Comparison of ENCODE assay signal across 8 cellular contexts in genomic region chr19:50147462-50148423, GRCh38. TPM values are rescaled to one million over a fixed set of nuclear protein-coding genes. Genes with fewer than 3 reads are reported as not detected.
DNase-seq lines count a peak whose midpoint lies in the region; ATAC-seq and TF ChIP-seq lines count a peak whose summit lies in the region.

No MANE protein-coding gene starts in this region.

- H2AFZ ChIP-seq in trophoblast cell (ENCODE audit: insufficient read depth, low read length, poor library complexity): peak overlapping the region; percentile 89

- no peak overlapping the region for H3K18ac ChIP-seq in trophoblast cell (ENCODE audit: low read length)

- H3K4me1 ChIP-seq in adipocyte (ENCODE audit: control insufficient read depth, insufficient read depth, low read length) (peaks cover 3% of the 10 kb centered on the region), cardiac muscle cell (ENCODE audit: low read depth) (no peaks in the 10 kb centered on the region), trophoblast cell (ENCODE audit: control insufficient read depth in 1 of 2, insufficient read depth in 2 of 2, low read length in 2 of 2) (no peaks in the 10 kb centered on the region), thymus (ENCODE audit: control insufficient read depth, insufficient read depth, low read length) (no peaks in the 10 kb centered on the region)

- H3K79me1 ChIP-seq in trophoblast cell (ENCODE audit: low read length): no peaks in the 10 kb centered on the region

- H3K4me2 ChIP-seq in trophoblast cell (ENCODE audit: low read length): peak overlapping the region; percentile 93

- H3K27me3 ChIP-seq in adipocyte (replicated peaks; ENCODE audit: control insufficient read depth, insufficient read depth, low read length) (peaks cover 4% of the 10 kb centered on the region), cardiac muscle cell (no peaks in the 10 kb centered on the region), trophoblast cell (ENCODE audit: insufficient read depth, low read length) (no peaks in the 10 kb centered on the region), thymus (ENCODE audit: control insufficient read depth, insufficient read depth) (no peaks in the 10 kb centered on the region)

- H3K27ac ChIP-seq in cardiac muscle cell: peak overlapping the region; percentile 9
- no peak overlapping the region for H3K27ac ChIP-seq in trophoblast cell (ENCODE audit: low read depth, low read length)
- peak overlapping the region; percentile 49 for H3K27ac ChIP-seq in thymus (ENCODE audit: low read depth)

- no CpG with 5 or more reads among the region's 52 CpGs for WGBS in trophoblast cell (ENCODE audit: extremely low coverage, insufficient coverage, insufficient read length)
- WGBS in thymus: 2% methylated on average over 52 of the region's 52 CpGs

- no peaks in the 10 kb centered on the region for H3K79me2 ChIP-seq in trophoblast cell (ENCODE audit: control insufficient read depth, insufficient read depth, low read length, poor library complexity)

- H3K23ac ChIP-seq in trophoblast cell (ENCODE audit: low read length): no peak overlapping the region

- peaks cover 7% of the 10 kb centered on the region for H3K9me3 ChIP-seq in adipocyte (ENCODE audit: control insufficient read depth, low read length)
- H3K9me3 ChIP-seq in cardiac muscle cell (ENCODE audit: low read depth): no peaks in the 10 kb centered on the region
- H3K9me3 ChIP-seq in trophoblast cell (ENCODE audit: insufficient read depth, low read depth, low read length): no peaks in the 10 kb centered on the region
- no peaks in the 10 kb centered on the region for H3K9me3 ChIP-seq in thymus (ENCODE audit: control insufficient read depth)

- peak; percentile 65 for TF ChIP-seq CTCF in cardiac muscle cell (IDR thresholded peaks at IDR 0.05; ENCODE audit: low read depth, low read length)

- H4K91ac ChIP-seq in trophoblast cell (ENCODE audit: low read depth, low read length): no peak overlapping the region

- no peak overlapping the region for H2BK120ac ChIP-seq in trophoblast cell (ENCODE audit: insufficient read depth, low read length, poor library complexity)

- no peak overlapping the region for H2AK5ac ChIP-seq in trophoblast cell (ENCODE audit: low read length)

- H3K4me3 ChIP-seq in adipocyte (ENCODE audit: low read length) (peak overlapping the region; percentile 77), cardiac muscle cell (peak overlapping the region; percentile 60), trophoblast cell (ENCODE audit: low read depth, low read length) (peak overlapping the region; percentile 83), thymus (ENCODE audit: low read length) (peak overlapping the region; percentile 43)

- no peak for ATAC-seq in GM21786 (IDR thresholded peaks at IDR 0.05; ENCODE audit: unreplicated experiment)

- no peak overlapping the region for H2BK12ac ChIP-seq in trophoblast cell (ENCODE audit: low read length)

- DNase-seq in GM04504 (ENCODE audit: low read depth) (peak; percentile 19), MV-4-11 (lab: John Stamatoyannopoulos, UW) (peak; percentile 77), T-helper 1 cell (peak; percentile 17 to 68 (median 54)), adipocyte (ENCODE audit: low read depth) (peak; percentile 89), cardiac muscle cell (ENCODE audit: low read depth in 1 of 2, low spot score in 1 of 2) (peak; percentile 92), trophoblast cell (peak; percentile 89 to 95)

- H3K9ac ChIP-seq in adipocyte (ENCODE audit: low read length) (peak overlapping the region; percentile 8), trophoblast cell (ENCODE audit: low read length) (peak overlapping the region; percentile 1)

- H4K12ac ChIP-seq in trophoblast cell (ENCODE audit: low read depth, low read length): no peak overlapping the region

- no peak overlapping the region for H3K14ac ChIP-seq in trophoblast cell (ENCODE audit: low read length)

- no peaks in the 10 kb centered on the region for H3K36me3 ChIP-seq in adipocyte (ENCODE audit: control insufficient read depth, insufficient read depth, low read length, severe bottlenecking)
- no peaks in the 10 kb centered on the region for H3K36me3 ChIP-seq in cardiac muscle cell
- no peaks in the 10 kb centered on the region for H3K36me3 ChIP-seq in trophoblast cell (ENCODE audit: control insufficient read depth in 1 of 2, insufficient read depth in 2 of 2, low read length in 2 of 2)
- no peaks in the 10 kb centered on the region for H3K36me3 ChIP-seq in thymus (ENCODE audit: control insufficient read depth, insufficient read depth)

- no peak overlapping the region for H4K8ac ChIP-seq in trophoblast cell (ENCODE audit: low read depth, low read length)

- no peak overlapping the region for H2BK5ac ChIP-seq in trophoblast cell (ENCODE audit: low read depth, low read length, poor library complexity)

- no peak overlapping the region for H3K4ac ChIP-seq in trophoblast cell (ENCODE audit: low read depth, low read length)

RNA-seq across cellular contexts. Expression of gene IZUMO2, which starts 15.3 kb away (rescaled TPM):
- total RNA-seq in cardiac muscle cell: not detected in 2 replicates
- polyA plus RNA-seq in cardiac muscle cell (not detected in 2 replicates), thymus (not detected)
- not detected in 2 replicates for polyA plus RNA-seq in trophoblast cell (2013)

RNA-seq across cellular contexts. Expression of gene MYH14, which starts 55.7 kb away (rescaled TPM):
- total RNA-seq in cardiac muscle cell: 1.8 and 2.1 TPM in 2 replicates
- polyA plus RNA-seq in cardiac muscle cell (0.32 and 3.0 TPM in 2 replicates), thymus (16.2 TPM)
- 16.6 and 17.7 TPM in 2 replicates for polyA plus RNA-seq in trophoblast cell (2013)

Comparison
In these comparisons a context has a peak if more than half of its experiments do, and no peak if none do; other contexts are left out.
1. DNase-seq: peak in every context shown above with its lines; median percentile 92 in cardiac muscle cell; 92 in trophoblast cell; 89 in adipocyte; 77 in MV-4-11; 54 in T-helper 1 cell; 19 in GM04504.